In the genomic region with DNA sequence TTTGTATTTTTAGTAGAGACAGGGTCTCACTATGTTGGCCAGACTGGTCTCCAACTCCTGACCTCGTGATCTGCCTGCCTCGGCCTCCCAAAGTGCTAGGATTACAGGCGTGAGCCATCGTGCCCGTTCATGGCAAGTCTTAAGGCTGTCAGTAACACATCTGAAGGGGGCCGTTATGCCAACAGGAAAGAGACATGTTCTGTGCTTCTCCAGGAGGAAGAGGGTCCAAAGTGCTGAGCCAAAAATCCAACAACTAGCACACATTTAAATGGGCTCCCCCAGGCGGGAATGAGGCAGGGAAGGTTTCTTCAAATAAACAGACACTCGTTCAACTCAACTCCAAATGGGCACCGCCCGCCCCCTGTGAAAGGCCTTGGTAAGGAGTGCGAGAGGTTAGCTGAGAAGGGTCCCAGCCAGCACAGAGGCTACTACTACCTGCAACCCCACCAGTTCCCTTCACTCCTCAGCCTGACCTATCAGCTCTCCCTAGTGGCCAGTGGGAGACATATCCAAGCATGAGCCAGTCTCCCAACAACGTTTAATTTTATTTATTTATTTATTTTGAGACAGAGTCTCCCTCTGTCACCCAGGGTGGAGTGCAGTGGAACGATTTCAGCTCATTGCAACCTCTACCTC, we compare ENCODE assay signal across 8 cellular contexts.
DNase-seq lines count a peak whose midpoint lies in the region; ATAC-seq and TF ChIP-seq lines count a peak whose summit lies in the region.

No MANE protein-coding gene starts in this region.

- no peaks in the 10 kb centered on the region for H3K9me3 ChIP-seq in Karpas-422 (ENCODE audit: low read length)
- H3K9me3 ChIP-seq in right cardiac atrium (ENCODE audit: control insufficient read depth, low read length): no peaks in the 10 kb centered on the region
- H3K9me3 ChIP-seq in spleen: no peaks in the 10 kb centered on the region

- H3K27ac ChIP-seq in Karpas-422 (ENCODE audit: low read length): no peak overlapping the region
- H3K27ac ChIP-seq in right cardiac atrium (ENCODE audit: low read length): no peak overlapping the region
- no peak overlapping the region for H3K27ac ChIP-seq in spleen

- CTCF ChIA-PET in WTC11 (lab: Charles Lee): interaction anchor here (0.6 to 2.9 kb wide), 15 partner anchors 8 to 371 kb away, joined by 3 to 11 read pairs (median 3); no protein-coding TSS in a partner anchor

- H2AFZ ChIP-seq in Karpas-422 (ENCODE audit: low read length): no peak overlapping the region

- H3K4me1 ChIP-seq in Karpas-422 (ENCODE audit: low read length) (no peaks in the 10 kb centered on the region), right cardiac atrium (ENCODE audit: control insufficient read depth, insufficient read depth, low read length) (no peaks in the 10 kb centered on the region), spleen (peaks cover 0 to 13% (median 8%) of the 10 kb centered on the region in 6 donors)

- 66% methylated on average over 13 of the region's 13 CpGs for WGBS in right cardiac atrium
- WGBS in spleen, 5 donors: 66 to 76% (median 70%) methylated on average over 13 of the region's 13 CpGs

- DNase-seq in GM03348 (ENCODE audit: low spot score) (peak; percentile 78), Karpas-422 (peak; percentile 67), WTC11 (ENCODE audit: low spot score) (peak; percentile 55), right cardiac atrium (peak in 2 of 3 donors; percentile 55 to 67), spleen (no peak)

- no peak overlapping the region for H3K4me2 ChIP-seq in Karpas-422 (ENCODE audit: low read depth, low read length, poor library complexity, severe bottlenecking)

- H3K4me3 Mint-ChIP-seq in WTC11: no peak overlapping the region

- intact Hi-C loops in right cardiac atrium (cut with DNase I): loop anchor here in 2 of 4 donors (5.0 to 10.0 kb wide), 2 partner anchors 63 to 145 kb away; no protein-coding TSS in a partner anchor
- intact Hi-C loops in spleen (cut with DNase I; ENCODE audit: low total_unique reads): no loop called here

- TF ChIP-seq CTCF in WTC11 (IDR thresholded peaks at IDR 0.05) (peak; percentile 53; the same call in 1 of the 2 replicates), spleen (IDR thresholded peaks at IDR 0.05 in 8 of 11, conservative IDR thresholded peaks at IDR 0.05 in 3 of 11) (peak in 7 of 11 experiments; percentile 34 to 53 (median 45))

- H3K4me3 ChIP-seq in Karpas-422 (ENCODE audit: low read length): no peak overlapping the region
- H3K4me3 ChIP-seq in right cardiac atrium (ENCODE audit: low read length): no peak overlapping the region
- no peak overlapping the region for H3K4me3 ChIP-seq in spleen

- peaks cover 7% of the 10 kb centered on the region for H3K4me1 Mint-ChIP-seq in WTC11

- H3K9me2 ChIP-seq in Karpas-422 (replicated peaks; ENCODE audit: insufficient read depth, low read length): no peaks in the 10 kb centered on the region

- no peak overlapping the region for H3K27ac Mint-ChIP-seq in WTC11

- ATAC-seq in WTC11 (peak; percentile 100), right cardiac atrium (peak; percentile 67 to 75), HG03378 (IDR thresholded peaks at IDR 0.05; ENCODE audit: unreplicated experiment) (no peak), GM21360 (IDR thresholded peaks at IDR 0.05; ENCODE audit: unreplicated experiment) (no peak), GM18873 (IDR thresholded peaks at IDR 0.05; ENCODE audit: low FRiP score, unreplicated experiment) (no peak)

- no peaks in the 10 kb centered on the region for H3K27me3 Mint-ChIP-seq in WTC11 (ENCODE audit: low read depth)

- H3K9me3 Mint-ChIP-seq in WTC11: peaks cover 2% of the 10 kb centered on the region; the same call in 1 of the 2 replicates

- H4K20me1 ChIP-seq in Karpas-422 (ENCODE audit: insufficient read depth, low read depth, low read length): 0 out of 2 replicates have a peak, but pooled peaks cover 3% of the 10 kb centered on the region

- H3K36me3 ChIP-seq in Karpas-422 (ENCODE audit: insufficient read depth, low read length) (peaks cover 4% of the 10 kb centered on the region; the same call in 1 of the 2 replicates), spleen (no peaks in the 10 kb centered on the region)

- H3K36me3 Mint-ChIP-seq in WTC11: no peaks in the 10 kb centered on the region; the same call in 1 of the 2 replicates

- POLR2A ChIA-PET in WTC11 (lab: Charles Lee): interaction anchor here (0.8 kb wide), 1 partner anchor 13 kb away, joined by 3 read pairs; no protein-coding TSS in a partner anchor

- H3K27me3 ChIP-seq in Karpas-422 (ENCODE audit: low read length) (no peaks in the 10 kb centered on the region), right cardiac atrium (ENCODE audit: control insufficient read depth, insufficient read depth) (no peaks in the 10 kb centered on the region), spleen (replicated peaks in 1 of 7) (no peaks in the 10 kb centered on the region)

- H3K79me2 ChIP-seq in Karpas-422 (ENCODE audit: low read length): no peaks in the 10 kb centered on the region

- no peak overlapping the region for H3K9ac ChIP-seq in Karpas-422 (ENCODE audit: low read length)

- TF ChIP-seq POLR2A in spleen (IDR thresholded peaks at IDR 0.05): no peak

TF ChIP-seq in WTC11, 78 proteins besides CTCF, POLR2A, EP300 and RAD21:
- TF ChIP-seq FOXP1 (CRISPR knock-in tag; IDR thresholded peaks at IDR 0.05; ENCODE audit: borderline replicate concordance): no peak
- TF ChIP-seq ELF4 (CRISPR knock-in tag; IDR thresholded peaks at IDR 0.05; ENCODE audit: low read depth): no peak
- TF ChIP-seq, protein P1, sequence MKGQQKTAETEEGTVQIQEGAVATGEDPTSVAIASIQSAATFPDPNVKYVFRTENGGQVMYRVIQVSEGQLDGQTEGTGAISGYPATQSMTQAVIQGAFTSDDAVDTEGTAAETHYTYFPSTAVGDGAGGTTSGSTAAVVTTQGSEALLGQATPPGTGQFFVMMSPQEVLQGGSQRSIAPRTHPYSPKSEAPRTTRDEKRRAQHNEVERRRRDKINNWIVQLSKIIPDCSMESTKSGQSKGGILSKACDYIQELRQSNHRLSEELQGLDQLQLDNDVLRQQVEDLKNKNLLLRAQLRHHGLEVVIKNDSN (CRISPR knock-in tag; IDR thresholded peaks at IDR 0.05): no peak
- TF ChIP-seq TP53 (CRISPR knock-in tag; IDR thresholded peaks at IDR 0.05): no peak
- no peak for TF ChIP-seq CREB1 (CRISPR knock-in tag; IDR thresholded peaks at IDR 0.05)
- peak; percentile 85; the same call in 1 of the 2 replicates for TF ChIP-seq ZNF121 (CRISPR knock-in tag; IDR thresholded peaks at IDR 0.05)

Comparison
In these comparisons a context has a peak if more than half of its experiments do, and no peak if none do; other contexts are left out.
1. ATAC-seq: peak in WTC11 (single experiment) and right cardiac atrium (2 of 2); none in HG03378 (single experiment), GM21360 (single experiment) and GM18873 (single experiment).